16 cellular contexts compared by ENCODE assay signal in genomic region chr16:64280317-64280716, GRCh38.
DNase-seq lines count a peak whose midpoint lies in the region; TF ChIP-seq lines count a peak whose summit lies in the region.
"Had no signal": no experiment of that assay in that cellular context is flagged by ENCODE, and none has a peak within 500 bp of the region (broad histone marks: within the 10 kb centered on the region; RNA-seq: fewer than 3 reads in every experiment).

No MANE protein-coding gene starts in this region.

- H2BK5ac ChIP-seq in neuronal stem cell (ENCODE audit: low read length) (no peak overlapping the region), H9 (ENCODE audit: insufficient read length, low read length) (no peak overlapping the region)

- BruUV-seq in PC-9 (replicated peaks; lab: Mats Ljungman, UMichigan), result no TSS peak

- H3K79me2 ChIP-seq in PC-9 (ENCODE audit: low read depth), result no peaks in the 10 kb centered on the region
- no peaks in the 10 kb centered on the region for H3K79me2 ChIP-seq in H9 (ENCODE audit: insufficient read depth, low read length)

- no peaks in the 10 kb centered on the region for H3K27me3 Mint-ChIP-seq in H9 (ENCODE audit: low read depth)

- H3K23ac ChIP-seq in neuronal stem cell (ENCODE audit: low read depth, low read length, poor library complexity) (no peak overlapping the region), H9 (ENCODE audit: insufficient read length, low read depth, low read length) (no peak overlapping the region)

- no peak overlapping the region for H2BK20ac ChIP-seq in H9 (ENCODE audit: low read depth, low read length, poor library complexity, severe bottlenecking)

- H2AK5ac ChIP-seq in neuronal stem cell (ENCODE audit: low read depth, low read length) (no peak overlapping the region), H9 (ENCODE audit: insufficient read length, low read length) (no peak overlapping the region)

- H4K20me1 ChIP-seq in PC-9 (ENCODE audit: insufficient read depth) (no peaks in the 10 kb centered on the region; the same call in 1 of the 2 replicates), H9 (ENCODE audit: control insufficient read depth, insufficient read depth, insufficient read length) (no peaks in the 10 kb centered on the region)

- no peak overlapping the region for H2BK120ac ChIP-seq in neuronal stem cell (ENCODE audit: low read depth, low read length)
- H2BK120ac ChIP-seq in H9 (ENCODE audit: low read depth, low read length, poor library complexity, severe bottlenecking), result no peak overlapping the region

- H3K27ac ChIP-seq in PC-9, result no peak overlapping the region
- H3K27ac ChIP-seq in neuronal stem cell (replicated peaks; ENCODE audit: low read length), result no peak overlapping the region
- H3K27ac ChIP-seq in H9 (ENCODE audit: insufficient read length, low read depth, low read length), result no peak overlapping the region
- H3K27ac ChIP-seq: A549 had no signal

- H4K91ac ChIP-seq in neuronal stem cell (ENCODE audit: low read depth, low read length, poor library complexity) (no peak overlapping the region), H9 (ENCODE audit: insufficient read length, low read depth, low read length) (no peak overlapping the region)

- H3K18ac ChIP-seq in neuronal stem cell (ENCODE audit: low read length) (no peak overlapping the region), H9 (ENCODE audit: insufficient read length, low read depth, low read length) (no peak overlapping the region)

- no peak overlapping the region for H4K8ac ChIP-seq in neuronal stem cell (ENCODE audit: low read depth, low read length)
- H4K8ac ChIP-seq in H9 (replicated peaks; ENCODE audit: insufficient read length, low read depth, low read length), result no peak overlapping the region

- CTCF ChIA-PET in PC-9 (lab: Charles Lee), result no interaction called here

- H3K79me1 ChIP-seq in neuronal stem cell (ENCODE audit: low read depth, low read length) (no peaks in the 10 kb centered on the region), H9 (ENCODE audit: insufficient read depth, low read depth, low read length, poor library complexity, severe bottlenecking) (no peaks in the 10 kb centered on the region)

- H4K5ac ChIP-seq in H9 (ENCODE audit: insufficient read length, low read depth, low read length), result no peak overlapping the region

- no peaks in the 10 kb centered on the region for H3K4me1 ChIP-seq in PC-9 (replicated peaks; ENCODE audit: insufficient read depth)
- H3K4me1 ChIP-seq in neuronal stem cell (ENCODE audit: control insufficient read depth in 2 of 2, insufficient read depth in 1 of 2, low read depth in 1 of 2, low read length in 2 of 2), result no peaks in the 10 kb centered on the region
- no peaks in the 10 kb centered on the region for H3K4me1 ChIP-seq in H9 (ENCODE audit: insufficient read depth, low read length)
- H3K4me1 ChIP-seq: A549, HAP-1 had no signal

- H3K36me3 ChIP-seq in PC-9 (ENCODE audit: low read depth), result no peaks in the 10 kb centered on the region
- H3K36me3 ChIP-seq in neuronal stem cell (replicated peaks in 1 of 2; ENCODE audit: control insufficient read depth in 2 of 2, insufficient read depth in 2 of 2, low read length in 2 of 2), result no peaks in the 10 kb centered on the region
- H3K36me3 ChIP-seq: HAP-1 had no signal

- no peak overlapping the region for H3K27ac Mint-ChIP-seq in H9
- H3K27ac Mint-ChIP-seq: CD14-positive monocyte; CD8-positive, alpha-beta T cell; GM23338; HFFc6 had no signal

- H3K9me2 ChIP-seq in PC-9 (ENCODE audit: insufficient read depth), result no peaks in the 10 kb centered on the region

- POLR2A ChIA-PET in PC-9 (lab: Charles Lee; ENCODE audit: unreplicated experiment), result no interaction called here

- H3K27me3 ChIP-seq in PC-9 (ENCODE audit: insufficient read depth, low read depth) (no peaks in the 10 kb centered on the region), neuronal stem cell (ENCODE audit: control insufficient read depth in 3 of 3, insufficient read depth in 3 of 3, low read depth in 1 of 3, low read length in 3 of 3) (no peaks in the 10 kb centered on the region), H9 (ENCODE audit: insufficient read depth, low read length) (no peaks in the 10 kb centered on the region)

- H3K4me2 ChIP-seq in PC-9 (no peak overlapping the region), neuronal stem cell (ENCODE audit: insufficient read depth, low read length, poor library complexity, severe bottlenecking) (no peak overlapping the region), H9 (ENCODE audit: insufficient read depth, insufficient read length, low read length) (no peak overlapping the region)
- H3K4me2 ChIP-seq: A549, GM23338 had no signal

- peaks cover 0 to 3% of the 10 kb centered on the region in 2 experiments; a peak in 1 of 5 replicates for H3K9me3 Mint-ChIP-seq in H9
- H3K9me3 Mint-ChIP-seq: GM23338, HFFc6 had no signal

- H3K4ac ChIP-seq in neuronal stem cell (ENCODE audit: low read length) (no peak overlapping the region), H9 (ENCODE audit: low read depth, low read length) (no peak overlapping the region)

- H3K9ac ChIP-seq in neuronal stem cell (ENCODE audit: low read depth, low read length, poor library complexity), result no peak overlapping the region
- H3K9ac ChIP-seq in H9 (ENCODE audit: extremely low read depth, insufficient read length, low read length), result no peak overlapping the region

- H2BK12ac ChIP-seq in neuronal stem cell (ENCODE audit: low read length) (no peak overlapping the region), H9 (ENCODE audit: insufficient read length, low read depth, low read length) (no peak overlapping the region)

- intact Hi-C loops in PC-9 (cut with micrococcal nuclease; ENCODE audit: unreplicated experiment), result no loop called here

- H3K9me3 ChIP-seq in PC-9 (ENCODE audit: insufficient read depth, low read depth) (no peaks in the 10 kb centered on the region), neuronal stem cell (replicated peaks in 1 of 2; ENCODE audit: control insufficient read depth in 2 of 2, insufficient read depth in 1 of 2, low read depth in 1 of 2, low read length in 2 of 2) (no peaks in the 10 kb centered on the region), H9 (ENCODE audit: control insufficient read depth, low read depth, low read length) (no peaks in the 10 kb centered on the region)
- H3K9me3 ChIP-seq: A549, HAP-1 had no signal

- H2AFZ ChIP-seq in PC-9 (peak overlapping the region; percentile 68; the same call in 1 of the 2 replicates), neuronal stem cell (ENCODE audit: low read length) (peak overlapping the region; percentile 49), H9 (ENCODE audit: low read length) (no peak overlapping the region)
- H2AFZ ChIP-seq: GM23338 had no signal

- H3T11ph ChIP-seq in H9 (ENCODE audit: low read length), result no peak overlapping the region

- H3K14ac ChIP-seq in neuronal stem cell (ENCODE audit: low read length), result no peak overlapping the region
- H3K14ac ChIP-seq in H9 (ENCODE audit: insufficient read depth, low read length), result no peak overlapping the region

- H2BK15ac ChIP-seq in neuronal stem cell (ENCODE audit: low read length) (no peak overlapping the region), H9 (ENCODE audit: low read depth, low read length) (no peak overlapping the region)

- TF ChIP-seq CTCF in PC-9 (conservative IDR thresholded peaks at IDR 0.05), result no peak
- TF ChIP-seq CTCF in H9 (conservative IDR thresholded peaks at IDR 0.05), result no peak

- H3K36me3 Mint-ChIP-seq in H9 (ENCODE audit: insufficient read depth in 1 of 3, low read depth in 3 of 3), result no peaks in the 10 kb centered on the region
- H3K36me3 Mint-ChIP-seq: CD14-positive monocyte; CD8-positive, alpha-beta T cell had no signal

- no peaks in the 10 kb centered on the region for H3K4me1 Mint-ChIP-seq in H9
- H3K4me1 Mint-ChIP-seq: CD14-positive monocyte, GM23338 had no signal

- H3K56ac ChIP-seq in H9 (ENCODE audit: insufficient read length, low read depth, low read length), result no peak overlapping the region

- DNase-seq in Daoy (ENCODE audit: low read depth) (peak; percentile 1), PC-9 (no peak), neuronal stem cell (ENCODE audit: low spot score) (no peak), NCI-H2029 (lab: John Stamatoyannopoulos, UW) (no peak), H9 (no peak)
- DNase-seq in Jurkat, Clone E6-1 (ENCODE audit: low read depth, low spot score), result peak; percentile 6
- DNase-seq in activated CD8-positive, alpha-beta memory T cell treated with anti-CD3 and anti-CD28 coated beads, Interleukin-2, amount 50 U/mL, for 48 hours, result no peak
- DNase-seq: CD8-positive, alpha-beta T cell; COR-L47; EL; HFFc6 had no signal

- no peak overlapping the region for H3K4me3 Mint-ChIP-seq in H9
- H3K4me3 Mint-ChIP-seq: CD14-positive monocyte; CD8-positive, alpha-beta T cell; GM23338; HFFc6 had no signal

- WGBS in neuronal stem cell (ENCODE audit: extremely low coverage in 2 of 2, insufficient read length in 2 of 2, insufficient replicate concordance in 1 of 2), 2 donors, result no CpG with 5 or more reads among the region's 9 CpGs
- no CpG with 5 or more reads among the region's 9 CpGs for WGBS in H9 (ENCODE audit: extremely low coverage, insufficient read length, low lambda C conversion rate)

- H3F3A ChIP-seq in PC-9 (ENCODE audit: insufficient read depth, low read depth), result no peaks in the 10 kb centered on the region

- H3K23me2 ChIP-seq in H9 (ENCODE audit: insufficient read length, low read depth, low read length, poor library complexity, severe bottlenecking), result no peaks in the 10 kb centered on the region

- no peak overlapping the region for H3K4me3 ChIP-seq in Jurkat, Clone E6-1 (ENCODE audit: low read length)
- H3K4me3 ChIP-seq in PC-9 (no peak overlapping the region), neuronal stem cell (ENCODE audit: low read length in 2 of 2) (no peak overlapping the region)
- H3K4me3 ChIP-seq: A549, GM23338, HAP-1, K562 had no signal

Comparison
In these comparisons a context has a peak if more than half of its experiments do, and no peak if none do; other contexts are left out.
1. DNase-seq: peak in Daoy (single experiment) and Jurkat, Clone E6-1 (single experiment); none in PC-9 (0 of 2), neuronal stem cell (single experiment), activated CD8-positive, alpha-beta memory T cell treated with anti-CD3 and anti-CD28 coated beads, Interleukin-2, amount 50 U/mL, for 48 hours (single experiment), NCI-H2029 (single experiment) and H9 (single experiment).